ENCODE assay signal across 22 cellular contexts in genomic region chr19:16791942-16792341, GRCh38.
"Had no signal": no experiment of that assay in that cellular context is flagged by ENCODE, and none has a peak within 500 bp of the region (broad histone marks: within the 10 kb centered on the region; RNA-seq: fewer than 3 reads in every experiment).

No MANE protein-coding gene starts in this region.

- H3K4me1 Mint-ChIP-seq: mesothelial cell of epicardium; naive B cell; natural killer cell; nephron progenitor cell; neural progenitor cell; stimulated activated naive B cell treated with anti-CD40 and anti-IgM and Interleukin-4, amounts not matched to agents 10 μg/mL and 1 μg/mL and 100 μg/mL, for 72 hours had no signal

- H3K27me3 Mint-ChIP-seq: progenitor cell of endocrine pancreas; stimulated activated naive B cell treated with anti-CD40 and anti-IgM and Interleukin-4, amounts not matched to agents 10 μg/mL and 1 μg/mL and 100 μg/mL, for 72 hours had no signal

- DNase-seq: islet precursor cell; left ventricle myocardium inferior; mesendoderm; naive B cell; natural killer cell; nephron progenitor cell; occipital lobe; right lobe of liver; stimulated activated CD4-positive, alpha-beta T cell treated with anti-CD3 and anti-CD28 coated beads, Interleukin-12 subunit alpha, Interleukin-12 subunit beta, amount 100 ng/mL, for 4 hours; stimulated activated CD4-positive, alpha-beta T cell treated with anti-CD3 and anti-CD28 coated beads, Interleukin-15, amount 100 ng/mL, for 24 hours; stimulated activated CD4-positive, alpha-beta T cell treated with anti-CD3 and anti-CD28 coated beads, Interleukin-2, amount 100 ng/mL, for 24 hours; stimulated activated CD4-positive, alpha-beta T cell treated with anti-CD3 and anti-CD28 coated beads, Interleukin-4, amount 100 ng/mL, for 1 hour; stimulated activated naive B cell treated with anti-CD40 and anti-IgM and Interleukin-4, amounts not matched to agents 10 μg/mL and 1 μg/mL and 100 μg/mL, for 72 hours; stimulated activated naive CD8-positive, alpha-beta T cell treated with anti-CD3 and anti-CD28 coated beads, Interleukin-15, Interleukin-2, amounts not matched to agents 100 U/mL and 50 U/mL, for 24 hours; stomach; testis; thyroid gland; transverse colon; upper lobe of left lung had no signal

- H3K4me3 Mint-ChIP-seq: mesothelial cell of epicardium; naive B cell; natural killer cell; nephron progenitor cell; neural progenitor cell; stimulated activated naive B cell treated with anti-CD40 and anti-IgM and Interleukin-4, amounts not matched to agents 10 μg/mL and 1 μg/mL and 100 μg/mL, for 72 hours had no signal

- ATAC-seq: natural killer cell; right lobe of liver; stimulated activated naive B cell treated with anti-CD40 and anti-IgM and Interleukin-4, amounts not matched to agents 10 μg/mL and 1 μg/mL and 100 μg/mL, for 72 hours; stimulated activated naive CD8-positive, alpha-beta T cell treated with anti-CD3 and anti-CD28 coated beads, Interleukin-15, Interleukin-2, amounts not matched to agents 100 U/mL and 50 U/mL, for 24 hours had no signal

- H3K27ac Mint-ChIP-seq: mesothelial cell of epicardium; naive B cell; natural killer cell; nephron progenitor cell; neural progenitor cell; progenitor cell of endocrine pancreas; stimulated activated naive B cell treated with anti-CD40 and anti-IgM and Interleukin-4, amounts not matched to agents 10 μg/mL and 1 μg/mL and 100 μg/mL, for 72 hours had no signal

- H3K36me3 Mint-ChIP-seq: natural killer cell, neural progenitor cell had no signal
